In the genomic region with DNA sequence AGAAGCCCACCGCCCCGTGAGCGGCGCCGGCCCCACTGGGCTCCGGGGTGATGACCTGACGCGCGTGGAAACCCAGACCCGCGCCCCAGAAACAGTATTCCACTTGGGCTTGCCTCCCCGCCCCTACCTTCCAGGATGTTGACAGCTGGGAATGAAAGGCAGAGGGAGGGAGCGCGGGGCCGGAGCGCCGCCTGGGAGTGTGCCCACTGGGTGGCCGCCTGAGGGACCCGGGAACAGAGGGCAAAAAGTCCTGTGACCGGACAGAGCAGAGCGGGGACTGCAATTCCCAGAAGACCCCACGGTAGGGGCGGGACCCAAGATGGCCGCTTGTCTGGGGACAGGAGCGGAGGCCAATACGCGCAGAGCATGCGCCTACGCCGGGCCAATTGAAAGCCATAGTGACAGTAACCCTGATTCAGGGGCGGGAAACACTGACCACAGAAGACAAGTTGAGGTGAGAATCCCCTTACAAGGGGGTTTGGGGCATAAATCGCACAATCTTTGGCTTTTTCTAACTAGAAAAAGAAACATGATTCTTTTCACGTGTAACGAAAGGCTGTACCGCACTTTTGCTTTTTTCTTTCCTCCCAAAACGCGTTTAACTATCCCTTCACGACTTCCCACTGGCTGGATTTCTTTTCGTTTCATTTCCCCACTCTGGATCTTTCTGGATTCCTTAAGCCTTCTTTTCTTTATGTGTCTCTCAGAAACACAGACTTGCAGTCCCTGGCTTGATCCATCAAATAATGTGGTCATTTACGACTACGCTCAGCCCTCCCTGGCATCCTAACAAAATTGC, we compare ENCODE assay signal across 8 cellular contexts. TPM values are rescaled to one million over a fixed set of nuclear protein-coding genes. Genes with fewer than 3 reads are reported as not detected.
DNase-seq lines count a peak whose midpoint lies in the region; ATAC-seq, FAIRE-seq and TF ChIP-seq lines count a peak whose summit lies in the region.

A gene (minus strand): TSS at position 279 of the 799 bp plus-strand sequence.

- intact Hi-C loops in cardiac septum (cut with DNase I) = loop anchor here (5.0 to 10.0 kb wide), 2 partner anchors 311 to 933 kb away; a partner anchor contains a TSS

- H3K9ac ChIP-seq in adipocyte (ENCODE audit: low read length) = peak within 1 kb of the TSS; percentile 88
- peak within 1 kb of the TSS; percentile 64 for H3K9ac ChIP-seq in parathyroid adenoma

- TF ChIP-seq CTCF in parathyroid adenoma (IDR thresholded peaks at IDR 0.05) = peak; percentile 16
- no peak for TF ChIP-seq CTCF in tibial nerve (IDR thresholded peaks at IDR 0.05)

- WGBS in tibial nerve, 2 donors = 0% methylated on average over 25 to 29 of the region's 41 CpGs

- peaks cover 7% of the 10 kb centered on the region for H3K4me1 ChIP-seq in adipocyte (ENCODE audit: control insufficient read depth, insufficient read depth, low read length)
- H3K4me1 ChIP-seq in parathyroid adenoma = peaks cover 37% of the 10 kb centered on the region
- peaks cover 0 to 16% (median 11%) of the 10 kb centered on the region in 4 donors for H3K4me1 ChIP-seq in tibial nerve

- peak within 1 kb of the TSS; percentile 90 for H3K4me3 ChIP-seq in adipocyte (ENCODE audit: low read length)
- peak within 1 kb of the TSS; percentile 83 for H3K4me3 ChIP-seq in parathyroid adenoma (ENCODE audit: low read depth, low read length)
- peak within 1 kb of the TSS; percentile 52 to 77 (median 72) for H3K4me3 ChIP-seq in tibial nerve

- TF ChIP-seq POLR2A in GM12891 (IDR thresholded peaks at IDR 0.05; ENCODE audit: low read depth, low read length) (no peak), tibial nerve (IDR thresholded peaks at IDR 0.05) (peak in 1 of 2 donors; percentile 42)

- DNase-seq in GM12891 (ENCODE audit: insufficient read length, low spot score) (peak; percentile 68), NCI-H128 (lab: John Stamatoyannopoulos, UW; ENCODE audit: unreplicated experiment) (peak; percentile 79), T follicular helper cell (ENCODE audit: low read depth) (peak; percentile 82), adipocyte (ENCODE audit: low read depth) (peak; percentile 96), cardiac septum (ENCODE audit: low spot score) (peak; percentile 97), tibial nerve (ENCODE audit: low spot score in 2 of 2) (peak; percentile 89 to 92)

- H3K4me2 ChIP-seq in parathyroid adenoma (ENCODE audit: low read length) = peak within 1 kb of the TSS; percentile 89

- H3K27ac ChIP-seq in parathyroid adenoma (peak within 1 kb of the TSS; percentile 94), tibial nerve (peak within 1 kb of the TSS in 3 of 4 donors; percentile 68 to 82 (median 81))

- peak in 1 of 2 donors; percentile 75 for TF ChIP-seq EP300 in tibial nerve (IDR thresholded peaks at IDR 0.05)

- ATAC-seq in HG02759 (IDR thresholded peaks at IDR 0.05; ENCODE audit: unreplicated experiment) = peak; percentile 93

- H3K27me3 ChIP-seq in adipocyte (replicated peaks; ENCODE audit: control insufficient read depth, insufficient read depth, low read length) (no peaks in the 10 kb centered on the region), parathyroid adenoma (ENCODE audit: control insufficient read depth, insufficient read depth, low read length) (no peaks in the 10 kb centered on the region), tibial nerve (no peaks in the 10 kb centered on the region)

- peak; percentile 99 for FAIRE-seq in GM12891 (lab: Jason Lieb, UNC)

- H3K36me3 ChIP-seq in adipocyte (ENCODE audit: control insufficient read depth, insufficient read depth, low read length, severe bottlenecking) (no peaks in the 10 kb centered on the region), parathyroid adenoma (ENCODE audit: control insufficient read depth, insufficient read depth, low read length) (no peaks in the 10 kb centered on the region), tibial nerve (no peaks in the 10 kb centered on the region)

- no peaks in the 10 kb centered on the region for H3K79me2 ChIP-seq in parathyroid adenoma

- peak within 1 kb of the TSS; percentile 84 for H2AFZ ChIP-seq in parathyroid adenoma

- no peaks in the 10 kb centered on the region for H3K9me3 ChIP-seq in adipocyte (ENCODE audit: control insufficient read depth, low read length)
- H3K9me3 ChIP-seq in parathyroid adenoma (ENCODE audit: control insufficient read depth, low read length) = no peaks in the 10 kb centered on the region
- H3K9me3 ChIP-seq in tibial nerve = no peaks in the 10 kb centered on the region

TF ChIP-seq in GM12891, 5 proteins besides CTCF, POLR2A, EP300 and RAD21:
- TF ChIP-seq POU2F2 (IDR thresholded peaks at IDR 0.05; ENCODE audit: low read depth, low read length) (0 out of 2 replicates have a peak, but pooled peaks have one; percentile 26), PAX5 (IDR thresholded peaks at IDR 0.05; ENCODE audit: insufficient read depth, low read length, severe bottlenecking) (no peak), TAF1 (IDR thresholded peaks at IDR 0.05; ENCODE audit: low read depth, low read length) (no peak), POLR2AphosphoS5 (IDR thresholded peaks at IDR 0.05; ENCODE audit: low read depth, low read length) (no peak; the same call in 1 of the 2 replicates), SPI1 (IDR thresholded peaks at IDR 0.05; ENCODE audit: low read depth, low read length) (0 out of 2 replicates have a peak, but pooled peaks have one; percentile 1)

RNA-seq across cellular contexts. Expression of the gene that starts here (rescaled TPM):
- 16.7 TPM for polyA plus RNA-seq in GM12891 (2012; ENCODE audit: low read depth, missing spikeins)
- 16.6 TPM for total RNA-seq in cardiac septum
- total RNA-seq in tibial nerve = 10 to 100 TPM in 1 of 4 donors, 1 to 10 TPM in 3; 1.6 to 12.9 (median 7.8) TPM

Comparison
In these comparisons a context has a peak if more than half of its experiments do, and no peak if none do; other contexts are left out.
1. Peak in every context shown above with its lines: DNase-seq, ATAC-seq, H3K4me3 ChIP-seq and H3K27ac ChIP-seq.